ENCODE assay signal across 13 cellular contexts in the genomic region with DNA sequence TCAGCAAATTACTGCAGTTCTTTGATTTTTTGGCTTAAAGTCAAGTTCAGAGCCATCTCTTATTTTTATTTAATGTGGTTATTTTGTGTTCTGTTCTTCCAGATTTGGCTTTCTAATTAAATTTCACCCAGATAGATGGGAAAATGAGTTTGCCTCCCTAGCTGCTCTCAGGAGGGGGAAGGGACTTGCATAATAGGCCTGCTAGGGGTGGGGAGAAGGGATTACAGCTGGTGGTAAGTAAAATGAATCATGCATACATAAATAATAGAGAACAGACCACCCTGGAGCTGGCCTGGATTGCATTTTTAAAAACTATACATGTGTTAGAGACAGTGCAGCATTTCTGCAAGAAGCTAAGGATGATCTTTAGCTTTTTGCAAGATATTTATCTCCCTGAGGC. TPM values are rescaled to one million over a fixed set of nuclear protein-coding genes. Genes with fewer than 3 reads are reported as not detected.
A peak's percentile ranks its signal among the peaks of the same experiment; 100 is the strongest.
DNase-seq lines count a peak whose midpoint lies in the region; FAIRE-seq and TF ChIP-seq lines count a peak whose summit lies in the region.
"Had no signal": no experiment of that assay in that cellular context is flagged by ENCODE, and none has a peak within 500 bp of the region (broad histone marks: within the 10 kb centered on the region; RNA-seq: fewer than 3 reads in every experiment).

No MANE protein-coding gene starts in this region.

- H3K9ac ChIP-seq in kidney (ENCODE audit: low read length in 2 of 2) = no peak overlapping the region

- DNase-seq in GM04504 (ENCODE audit: low read depth) (peak; percentile 20), SJCRH30 (peak; percentile 59 to 62), retina (peak; percentile 37), kidney (no peak), HuH-7 (ENCODE audit: low spot score) (no peak), NAMALWA (ENCODE audit: low spot score) (no peak)
- DNase-seq: CD4-positive, alpha-beta memory T cell; effector memory CD8-positive, alpha-beta T cell; immature natural killer cell; stimulated activated CD4-positive, alpha-beta T cell treated with anti-CD3 and anti-CD28 coated beads, Interleukin-12 subunit alpha, Interleukin-12 subunit beta, amount 100 ng/mL, for 4 hours had no signal

- intact Hi-C loops in kidney (cut with DNase I) = no loop called here

- H3K9me3 ChIP-seq in SJCRH30 (replicated peaks) = peaks cover 12% of the 10 kb centered on the region; the same call in 1 of the 2 replicates
- no peaks in the 10 kb centered on the region for H3K9me3 ChIP-seq in kidney (ENCODE audit: control insufficient read depth in 1 of 2, low read length in 2 of 2)

- H3K4me3 ChIP-seq in SJCRH30 (no peak overlapping the region), kidney (ENCODE audit: low read length in 2 of 2) (no peak overlapping the region)
- H3K4me3 ChIP-seq: K562 had no signal

- no peaks in the 10 kb centered on the region for H3K27me3 ChIP-seq in SJCRH30

- H3K36me3 ChIP-seq in SJCRH30 = no peaks in the 10 kb centered on the region
- no peaks in the 10 kb centered on the region for H3K36me3 ChIP-seq in kidney (ENCODE audit: control insufficient read depth in 1 of 2, insufficient read depth in 2 of 2, low read length in 2 of 2)

- FAIRE-seq in endometrium (lab: Jason Lieb, UNC) = peak; percentile 98
- FAIRE-seq in kidney (lab: Jason Lieb, UNC) = no peak
- FAIRE-seq: GM19239, K562 had no signal

- TF ChIP-seq CTCF in kidney (IDR thresholded peaks at IDR 0.05; ENCODE audit: borderline replicate concordance, extremely low read depth, insufficient read depth) = no peak

- H3K27ac ChIP-seq in SJCRH30 = no peak overlapping the region
- no peak overlapping the region for H3K27ac ChIP-seq in kidney (ENCODE audit: low read depth in 2 of 2, low read length in 2 of 2)

- peaks cover 26% of the 10 kb centered on the region; the same call in 1 of the 2 replicates for H3K4me1 ChIP-seq in SJCRH30
- peaks cover 3% of the 10 kb centered on the region in 2 donors for H3K4me1 ChIP-seq in kidney (ENCODE audit: control insufficient read depth in 1 of 2, insufficient read depth in 1 of 2, low read depth in 1 of 2, low read length in 2 of 2)

RNA-seq across cellular contexts. Expression of gene PXYLP1, which starts 3.9 kb away (rescaled TPM):
- total RNA-seq in SJCRH30 (2014; rRNA removed; shearing (Covaris generic)) = 21.4 and 24.9 TPM in 2 replicates
- total RNA-seq in kidney = 11.9 TPM
- polyA plus RNA-seq in kidney (ENCODE audit: insufficient read depth, low read depth, low replicate concordance) = 5.4 TPM

Comparison
In these comparisons a context has a peak if more than half of its experiments do, and no peak if none do; other contexts are left out.
1. DNase-seq: peak in GM04504 (single experiment), SJCRH30 (2 of 2) and retina (single experiment); none in kidney (single experiment), HuH-7 (single experiment) and NAMALWA (single experiment).